Comparison of ENCODE assay signal across 16 cellular contexts in the genomic region with DNA sequence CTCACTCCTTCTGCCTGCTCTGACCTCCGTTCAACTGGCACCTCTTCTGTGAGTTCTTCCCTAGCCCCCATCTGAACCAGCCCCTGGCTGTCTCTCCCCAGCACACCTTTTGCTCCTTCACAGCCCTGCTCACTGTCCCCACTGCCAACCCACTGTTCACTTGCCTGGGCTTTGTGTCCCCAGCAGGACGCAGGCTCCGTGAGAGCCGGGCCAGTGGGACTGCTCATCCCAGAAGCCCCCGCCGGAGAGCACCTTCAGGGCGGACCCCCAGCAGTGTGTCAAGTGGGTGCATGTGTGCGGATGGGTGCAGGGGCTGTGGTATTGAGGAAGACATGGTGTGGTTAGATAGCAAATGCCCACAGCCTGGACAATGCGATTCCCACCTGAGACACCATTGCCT.
DNase-seq lines count a peak whose midpoint lies in the region; ATAC-seq and TF ChIP-seq lines count a peak whose summit lies in the region.
"Had no signal": no experiment of that assay in that cellular context is flagged by ENCODE, and none has a peak within 500 bp of the region (broad histone marks: within the 10 kb centered on the region; RNA-seq: fewer than 3 reads in every experiment).

No MANE protein-coding gene starts in this region.

- TF ChIP-seq CTCF in dorsolateral prefrontal cortex (IDR thresholded peaks at IDR 0.05 in 54 of 56, conservative IDR thresholded peaks at IDR 0.05 in 2 of 56; ENCODE audit: low read depth in 1 of 56, partially characterized antibody in 56 of 56) (no peak), osteoblast (IDR thresholded peaks at IDR 0.05; ENCODE audit: extremely low read depth, low read depth, low read length) (no peak)

- H3K27me3 ChIP-seq in neuronal stem cell (ENCODE audit: control insufficient read depth in 3 of 3, insufficient read depth in 3 of 3, low read depth in 1 of 3, low read length in 3 of 3) = no peaks in the 10 kb centered on the region
- no peaks in the 10 kb centered on the region for H3K27me3 ChIP-seq in aorta (ENCODE audit: control insufficient read depth in 1 of 2, insufficient read depth in 2 of 2, low read length in 1 of 2)
- no peaks in the 10 kb centered on the region for H3K27me3 ChIP-seq in dorsolateral prefrontal cortex
- no peaks in the 10 kb centered on the region for H3K27me3 ChIP-seq in osteoblast (ENCODE audit: insufficient read depth, low read length)

- H3K9me3 ChIP-seq in neuronal stem cell (replicated peaks in 1 of 2; ENCODE audit: control insufficient read depth in 2 of 2, insufficient read depth in 1 of 2, low read depth in 1 of 2, low read length in 2 of 2) (no peaks in the 10 kb centered on the region), aorta (ENCODE audit: control insufficient read depth, low read length) (no peaks in the 10 kb centered on the region), osteoblast (ENCODE audit: low read depth, low read length) (no peaks in the 10 kb centered on the region)

- H3K36me3 ChIP-seq in neuronal stem cell (replicated peaks in 1 of 2; ENCODE audit: control insufficient read depth in 2 of 2, insufficient read depth in 2 of 2, low read length in 2 of 2) = no peaks in the 10 kb centered on the region
- no peaks in the 10 kb centered on the region for H3K36me3 ChIP-seq in aorta (ENCODE audit: control insufficient read depth in 1 of 2, insufficient read depth in 2 of 2, low read length in 1 of 2)
- no peaks in the 10 kb centered on the region for H3K36me3 ChIP-seq in osteoblast (ENCODE audit: insufficient read depth, low read length)

- H3K4me1 Mint-ChIP-seq in stimulated activated naive CD8-positive, alpha-beta T cell treated with anti-CD3 and anti-CD28 coated beads, Interleukin-15, amount 100 ng/mL, for 72 hours = no peaks in the 10 kb centered on the region
- H3K4me1 Mint-ChIP-seq: CD4-positive, alpha-beta memory T cell had no signal

- no peak overlapping the region for H3K4me3 ChIP-seq in neuronal stem cell (ENCODE audit: low read length in 2 of 2)
- no peak overlapping the region for H3K4me3 ChIP-seq in aorta (ENCODE audit: low read length in 2 of 2)
- no peak overlapping the region for H3K4me3 ChIP-seq in dorsolateral prefrontal cortex
- no peak overlapping the region for H3K4me3 ChIP-seq in osteoblast (ENCODE audit: insufficient read depth, low read length)
- H3K4me3 ChIP-seq: GM23338 had no signal

- H3K79me1 ChIP-seq in neuronal stem cell (ENCODE audit: low read depth, low read length) = no peaks in the 10 kb centered on the region

- peak; percentile 31 for ATAC-seq in stimulated activated naive CD8-positive, alpha-beta T cell treated with anti-CD3 and anti-CD28 coated beads, Interleukin-15, amount 100 ng/mL, for 72 hours
- ATAC-seq in stimulated activated naive CD8-positive, alpha-beta T cell treated with anti-CD3 and anti-CD28 coated beads, Interleukin-15, Interleukin-2, amounts not matched to agents 100 U/mL and 50 U/mL, for 24 hours = no peak
- ATAC-seq in aorta (ENCODE audit: low FRiP score) = peak; percentile 39
- ATAC-seq in GM19023 (IDR thresholded peaks at IDR 0.05; ENCODE audit: unreplicated experiment) = no peak
- ATAC-seq: HCT116 had no signal

- H3K4me2 ChIP-seq in neuronal stem cell (ENCODE audit: insufficient read depth, low read length, poor library complexity, severe bottlenecking) = no peak overlapping the region
- no peak overlapping the region for H3K4me2 ChIP-seq in osteoblast (ENCODE audit: insufficient read depth, low read length)
- H3K4me2 ChIP-seq: GM23338 had no signal

- H3K4me3 Mint-ChIP-seq in stimulated activated naive CD8-positive, alpha-beta T cell treated with anti-CD3 and anti-CD28 coated beads, Interleukin-15, amount 100 ng/mL, for 72 hours = no peak overlapping the region
- H3K4me3 Mint-ChIP-seq: GM23338, H9 had no signal

- H2AFZ ChIP-seq in neuronal stem cell (ENCODE audit: low read length) (no peak overlapping the region), osteoblast (ENCODE audit: low read length) (no peak overlapping the region)
- H2AFZ ChIP-seq: GM23338 had no signal

- H3K23ac ChIP-seq in neuronal stem cell (ENCODE audit: low read depth, low read length, poor library complexity) = peak overlapping the region; percentile 26

- H3K27ac ChIP-seq in neuronal stem cell (replicated peaks; ENCODE audit: low read length) (no peak overlapping the region), aorta (ENCODE audit: low read depth in 1 of 2, low read length in 2 of 2) (no peak overlapping the region), dorsolateral prefrontal cortex (no peak overlapping the region), osteoblast (ENCODE audit: low read depth, low read length) (no peak overlapping the region)

- no peaks in the 10 kb centered on the region for H3K9me3 Mint-ChIP-seq in stimulated activated naive CD8-positive, alpha-beta T cell treated with anti-CD3 and anti-CD28 coated beads, Interleukin-15, amount 100 ng/mL, for 72 hours
- H3K9me3 Mint-ChIP-seq: GM23338, H9 had no signal

- no peaks in the 10 kb centered on the region for H3K79me2 ChIP-seq in osteoblast (ENCODE audit: insufficient read depth, low read length)

- H3K14ac ChIP-seq in neuronal stem cell (ENCODE audit: low read length) = peak overlapping the region; percentile 14

- H3K27ac Mint-ChIP-seq in stimulated activated naive CD8-positive, alpha-beta T cell treated with anti-CD3 and anti-CD28 coated beads, Interleukin-15, amount 100 ng/mL, for 72 hours = no peak overlapping the region
- H3K27ac Mint-ChIP-seq: CD4-positive, alpha-beta memory T cell; GM23338; H9 had no signal

- no peak overlapping the region for H2BK15ac ChIP-seq in neuronal stem cell (ENCODE audit: low read length)

- peak overlapping the region; percentile 24 for H3K9ac ChIP-seq in neuronal stem cell (ENCODE audit: low read depth, low read length, poor library complexity)

- no peak for DNase-seq in stimulated activated naive CD8-positive, alpha-beta T cell treated with anti-CD3 and anti-CD28 coated beads, Interleukin-15, amount 100 ng/mL, for 72 hours
- no peak for DNase-seq in stimulated activated naive CD8-positive, alpha-beta T cell treated with anti-CD3 and anti-CD28 coated beads, Interleukin-15, Interleukin-2, amounts not matched to agents 100 U/mL and 50 U/mL, for 24 hours
- DNase-seq in ecto neural progenitor cell (ENCODE audit: low spot score) = peak; percentile 40
- no peak for DNase-seq in neuronal stem cell (ENCODE audit: low spot score)
- DNase-seq in aorta = no peak
- DNase-seq in dorsolateral prefrontal cortex = no peak
- no peak for DNase-seq in osteoblast (ENCODE audit: insufficient read length, low spot score, missing footprints)
- DNase-seq: C1 segment of cervical spinal cord; CD4-positive, alpha-beta memory T cell; COR-L47; DMS153; DND-41; H9 had no signal

- H3K27me3 Mint-ChIP-seq in stimulated activated naive CD8-positive, alpha-beta T cell treated with anti-CD3 and anti-CD28 coated beads, Interleukin-15, amount 100 ng/mL, for 72 hours = peaks cover 23% of the 10 kb centered on the region

- no peak overlapping the region for H2BK12ac ChIP-seq in neuronal stem cell (ENCODE audit: low read length)

- H4K91ac ChIP-seq in neuronal stem cell (ENCODE audit: low read depth, low read length, poor library complexity) = no peak overlapping the region

- H2AK5ac ChIP-seq in neuronal stem cell (ENCODE audit: low read depth, low read length) = peak overlapping the region; percentile 4

- no peaks in the 10 kb centered on the region for H3K4me1 ChIP-seq in neuronal stem cell (ENCODE audit: control insufficient read depth in 2 of 2, insufficient read depth in 1 of 2, low read depth in 1 of 2, low read length in 2 of 2)
- no peaks in the 10 kb centered on the region for H3K4me1 ChIP-seq in aorta (ENCODE audit: control insufficient read depth in 1 of 2, insufficient read depth in 2 of 2, low read length in 2 of 2)
- no peaks in the 10 kb centered on the region for H3K4me1 ChIP-seq in osteoblast (ENCODE audit: insufficient read depth, low read length)

- no peak overlapping the region for H2BK5ac ChIP-seq in neuronal stem cell (ENCODE audit: low read length)

- H3K18ac ChIP-seq in neuronal stem cell (ENCODE audit: low read length) = peak overlapping the region; percentile 49

- no peak overlapping the region for H2BK120ac ChIP-seq in neuronal stem cell (ENCODE audit: low read depth, low read length)

- intact Hi-C loops in aorta (cut with DNase I) (no loop called here), dorsolateral prefrontal cortex (cut with DNase I) (no loop called here)

- H3K4ac ChIP-seq in neuronal stem cell (ENCODE audit: low read length) = no peak overlapping the region

- no peak overlapping the region for H4K8ac ChIP-seq in neuronal stem cell (ENCODE audit: low read depth, low read length)

- WGBS in neuronal stem cell (ENCODE audit: extremely low coverage in 2 of 2, insufficient read length in 2 of 2, insufficient replicate concordance in 1 of 2), 2 donors = no CpG with 5 or more reads among the region's 9 CpGs
- WGBS in aorta, 2 donors = 72 to 79% methylated on average over 9 of the region's 9 CpGs

- no peaks in the 10 kb centered on the region for H4K20me1 ChIP-seq in osteoblast (ENCODE audit: insufficient read depth, low read length)

Comparison
In these comparisons a context has a peak if more than half of its experiments do, and no peak if none do; other contexts are left out.
1. ATAC-seq: peak in stimulated activated naive CD8-positive, alpha-beta T cell treated with anti-CD3 and anti-CD28 coated beads, Interleukin-15, amount 100 ng/mL, for 72 hours (single experiment) and aorta (single experiment); none in stimulated activated naive CD8-positive, alpha-beta T cell treated with anti-CD3 and anti-CD28 coated beads, Interleukin-15, Interleukin-2, amounts not matched to agents 100 U/mL and 50 U/mL, for 24 hours (single experiment) and GM19023 (single experiment).